ENCODE assay signal across 10 cellular contexts in genomic region chr7:94621120-94621519, GRCh38. TPM values are rescaled to one million over a fixed set of nuclear protein-coding genes. Genes with fewer than 3 reads are reported as not detected.
A peak's percentile ranks its signal among the peaks of the same experiment; 100 is the strongest.
DNase-seq lines count a peak whose midpoint lies in the region; ATAC-seq and TF ChIP-seq lines count a peak whose summit lies in the region.
"Had no signal": no experiment of that assay in that cellular context is flagged by ENCODE, and none has a peak within 500 bp of the region (broad histone marks: within the 10 kb centered on the region; RNA-seq: fewer than 3 reads in every experiment).

No MANE protein-coding gene starts in this region.

- no peak overlapping the region for H3K4me3 ChIP-seq in skeletal muscle tissue (ENCODE audit: low read length in 3 of 3)

- no peaks in the 10 kb centered on the region for H3K36me3 ChIP-seq in skeletal muscle tissue (ENCODE audit: control insufficient read depth in 3 of 3, insufficient read depth in 3 of 3, low read length in 3 of 3)

- H3K27me3 ChIP-seq in skeletal muscle tissue (ENCODE audit: control insufficient read depth in 3 of 3, insufficient read depth in 3 of 3, low read length in 3 of 3), result no peaks in the 10 kb centered on the region

- no peaks in the 10 kb centered on the region for H3K9me3 Mint-ChIP-seq in brain
- H3K9me3 Mint-ChIP-seq: stimulated activated effector memory CD8-positive, alpha-beta T cell treated with anti-CD3 and anti-CD28 coated beads, Interleukin-12 subunit alpha, Interleukin-12 subunit beta, amount 100 ng/mL, for 72 hours; T-helper 1 cell treated with Interleukin-12 subunit alpha and Interleukin-12 subunit beta and Interleukin-4 antibody, amounts not matched to agents 30 μg/mL and 1 μg/mL, for 36 hours had no signal

- H3K27ac Mint-ChIP-seq in brain, result peak overlapping the region in 3 of 5 experiments; percentile 54 to 94 (median 91)
- H3K27ac Mint-ChIP-seq: stimulated activated effector memory CD8-positive, alpha-beta T cell treated with anti-CD3 and anti-CD28 coated beads, Interleukin-12 subunit alpha, Interleukin-12 subunit beta, amount 100 ng/mL, for 72 hours had no signal

- no peak for TF ChIP-seq CTCF in brain (conservative IDR thresholded peaks at IDR 0.05)

- H3K4me1 ChIP-seq in skeletal muscle tissue (ENCODE audit: control insufficient read depth in 3 of 3, insufficient read depth in 3 of 3, low read length in 3 of 3), result peaks cover 7 to 18% (median 7%) of the 10 kb centered on the region in 3 donors

- ATAC-seq in GM21360 (IDR thresholded peaks at IDR 0.05; ENCODE audit: unreplicated experiment), result peak; percentile 8
- peak; percentile 4 for ATAC-seq in HG03025 (IDR thresholded peaks at IDR 0.05; ENCODE audit: low FRiP score, unreplicated experiment)
- no peak for ATAC-seq in activated CD4-positive, CD25-positive, alpha-beta regulatory T cell treated with anti-CD3 and anti-CD28 coated beads, Interleukin-2, amount 50 U/mL, for 24 hours

- H3K27ac ChIP-seq in skeletal muscle tissue (ENCODE audit: low read depth, low read length), result peak overlapping the region; percentile 92

- H3K4me1 Mint-ChIP-seq in brain, result peaks cover 17% of the 10 kb centered on the region

- H3K9me3 ChIP-seq in skeletal muscle tissue (ENCODE audit: control insufficient read depth in 3 of 3, low read length in 3 of 3), result no peaks in the 10 kb centered on the region

- no peaks in the 10 kb centered on the region for H3K27me3 Mint-ChIP-seq in brain

- no peak overlapping the region for H3K4me3 Mint-ChIP-seq in brain
- H3K4me3 Mint-ChIP-seq: stimulated activated effector memory CD8-positive, alpha-beta T cell treated with anti-CD3 and anti-CD28 coated beads, Interleukin-12 subunit alpha, Interleukin-12 subunit beta, amount 100 ng/mL, for 72 hours; T-helper 1 cell treated with Interleukin-12 subunit alpha and Interleukin-12 subunit beta and Interleukin-4 antibody, amounts not matched to agents 30 μg/mL and 1 μg/mL, for 36 hours had no signal

- H3K36me3 Mint-ChIP-seq in brain, result peaks cover 17% of the 10 kb centered on the region
- H3K36me3 Mint-ChIP-seq: stimulated activated effector memory CD8-positive, alpha-beta T cell treated with anti-CD3 and anti-CD28 coated beads, Interleukin-12 subunit alpha, Interleukin-12 subunit beta, amount 100 ng/mL, for 72 hours had no signal

- DNase-seq in AG08395 (ENCODE audit: low spot score), result no peak
- DNase-seq in activated T-cell treated with anti-CD3 and anti-CD28 coated beads, Interleukin-2, amount 50 U/mL, for 48 hours, result no peak
- DNase-seq: NCI-H510A treated with DMSO at 0.1 percent for 48 hours had no signal

- no peak overlapping the region for H3K9ac ChIP-seq in skeletal muscle tissue (ENCODE audit: low read depth in 1 of 3, low read length in 3 of 3)

RNA-seq across cellular contexts. Expression of gene SGCE, which starts 34.8 kb away (rescaled TPM):
- polyA plus RNA-seq in brain (ENCODE audit: insufficient read depth, low read depth, low replicate concordance), result 56.2 TPM
- total RNA-seq in skeletal muscle tissue, result 184 TPM

Comparison
In these comparisons a context has a peak if more than half of its experiments do, and no peak if none do; other contexts are left out.
1. ATAC-seq: peak in GM21360 (single experiment) and HG03025 (single experiment); none in activated CD4-positive, CD25-positive, alpha-beta regulatory T cell treated with anti-CD3 and anti-CD28 coated beads, Interleukin-2, amount 50 U/mL, for 24 hours (0 of 2).